In the genomic region with DNA sequence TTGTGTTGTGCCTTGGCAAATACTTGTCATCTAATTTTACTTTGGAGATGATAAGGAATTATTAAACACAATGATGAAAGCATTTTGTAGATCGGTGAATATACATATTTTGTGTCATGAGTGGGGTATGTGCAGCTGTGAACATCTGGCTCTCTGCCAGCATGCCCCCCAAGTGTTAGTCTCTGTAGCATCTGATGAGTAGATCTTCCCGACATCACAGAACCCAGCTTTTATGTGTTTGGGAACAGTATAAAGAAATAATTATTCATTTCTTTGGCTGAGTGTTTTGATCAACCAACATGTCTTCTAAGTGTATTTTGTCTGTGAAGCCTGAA, we compare ENCODE assay signal across 27 cellular contexts. TPM values are rescaled to one million over a fixed set of nuclear protein-coding genes. Genes with fewer than 3 reads are reported as not detected.
A peak's percentile ranks its signal among the peaks of the same experiment; 100 is the strongest.
DNase-seq lines count a peak whose midpoint lies in the region; ATAC-seq, FAIRE-seq and TF ChIP-seq lines count a peak whose summit lies in the region.
"Had no signal": no experiment of that assay in that cellular context is flagged by ENCODE, and none has a peak within 500 bp of the region (broad histone marks: within the 10 kb centered on the region; RNA-seq: fewer than 3 reads in every experiment).

No MANE protein-coding gene starts in this region.

- H3K27ac Mint-ChIP-seq in neural crest cell (ENCODE audit: unreplicated experiment) = no peak overlapping the region
- H3K27ac Mint-ChIP-seq: activated CD8-positive, alpha-beta memory T cell treated with anti-CD3 and anti-CD28 coated beads, Interleukin-2, amount 10 ng/mL, durations not matched to agents 7 days and 5 days; CD14-positive monocyte; dendritic cell treated with granulocyte-macrophage colony-stimulating factor and Interleukin-4, amounts not matched to agents 40 ng/mL and 50 ng/mL, for 4 days; stimulated activated memory B cell treated with anti-CD40 and anti-IgM and Interleukin-4, amounts not matched to agents 10 μg/mL and 1 μg/mL and 100 μg/mL, for 72 hours had no signal

- H3K27me3 Mint-ChIP-seq in neural crest cell (ENCODE audit: low read depth) = no peaks in the 10 kb centered on the region
- H3K27me3 Mint-ChIP-seq: stimulated activated memory B cell treated with anti-CD40 and anti-IgM and Interleukin-4, amounts not matched to agents 10 μg/mL and 1 μg/mL and 100 μg/mL, for 72 hours had no signal

- POLR2A ChIA-PET in SK-N-SH (lab: Yijun Ruan, JAX) = no interaction called here
- POLR2A ChIA-PET in GM12878 (lab: Charles Lee) = interaction anchor here (0.7 kb wide), 2 partner anchors 14 to 506 kb away, joined by 3 to 4 read pairs; no protein-coding TSS in a partner anchor

- H3K4me1 Mint-ChIP-seq in neural crest cell = peaks cover 42% of the 10 kb centered on the region

- DNase-seq in SK-N-SH (no peak), GM12878 (ENCODE audit: low read depth, low spot score) (no peak), neural crest cell (ENCODE audit: low read depth, low spot score) (no peak), COLO668 (lab: John Stamatoyannopoulos, UW; ENCODE audit: unreplicated experiment) (no peak)
- no peak for DNase-seq in stimulated activated naive CD4-positive, alpha-beta T cell treated with Interleukin-2 at 50 U/mL for 16 hours (lab: John Stamatoyannopoulos, UW)
- DNase-seq: 8988T; activated CD4-positive, alpha-beta T cell treated with anti-CD3 and anti-CD28 coated beads, Interleukin-2, amount 50 U/mL, for 4 hours; activated CD8-positive, alpha-beta memory T cell treated with anti-CD3 and anti-CD28 coated beads, Interleukin-2, amount 10 ng/mL, durations not matched to agents 7 days and 5 days; activated T-cell treated with anti-CD3 and anti-CD28 coated beads, Interleukin-2, amount 50 U/mL, for 72 hours; Calu3; DMS79 treated with DMSO at 0.1 percent for 48 hours; H7; left lung; NCI-H2029; NCI-H526 treated with DMSO at 0.1 percent for 48 hours; NK-92 treated with Interleukin-12 subunit alpha and Interleukin-12 subunit beta, amount 100 ng/mL, for 24 hours; SIG-M5; T-helper 9 cell had no signal

- CTCF ChIA-PET in SK-N-SH (lab: Yijun Ruan, JAX) (interaction anchor here (1.0 to 2.7 kb wide), 3 partner anchors 8 to 47 kb away, joined by 4 to 14 read pairs (median 4); no protein-coding TSS in a partner anchor), GM12878 (lab: Yijun Ruan, JAX) (interaction anchor here (1.2 to 2.3 kb wide), 8 partner anchors 23 to 419 kb away, joined by 3 to 15 read pairs (median 4); no protein-coding TSS in a partner anchor)

- H3K27ac ChIP-seq in SK-N-SH (ENCODE audit: low read depth in 2 of 2, low read length in 1 of 2) (no peak overlapping the region), GM12878 (ENCODE audit: control insufficient read depth, insufficient read depth) (no peak overlapping the region)
- H3K27ac ChIP-seq: left lung, suprapubic skin had no signal

- H3K9me2 ChIP-seq in SK-N-SH = no peaks in the 10 kb centered on the region
- no peaks in the 10 kb centered on the region for H3K9me2 ChIP-seq in Loucy (replicated peaks; ENCODE audit: low read depth, low read length)

- in situ Hi-C loops in GM12878 (cut with MboI) = no loop called here

- no peak overlapping the region for H3K9ac ChIP-seq in SK-N-SH
- no peak overlapping the region for H3K9ac ChIP-seq in Loucy (ENCODE audit: low read depth, low read length, poor library complexity, severe bottlenecking)
- no peak overlapping the region for H3K9ac ChIP-seq in GM12878 (ENCODE audit: control insufficient read depth, insufficient read depth, low read length)

- no peak for TF ChIP-seq POLR2A in GM12878 (IDR thresholded peaks at IDR 0.05; ENCODE audit: low read depth, low read length)

- H3K4me1 ChIP-seq in SK-N-SH (ENCODE audit: control insufficient read depth in 1 of 2, insufficient read depth in 2 of 2, low read depth in 1 of 2, low read length in 1 of 2) (peaks cover 2 to 4% of the 10 kb centered on the region in 2 experiments; a peak in 2 of 4 replicates), Loucy (ENCODE audit: insufficient read depth, low read length, poor library complexity, severe bottlenecking) (peaks cover 7% of the 10 kb centered on the region), GM12878 (ENCODE audit: control insufficient read depth, insufficient read depth, low read length) (peaks cover 4% of the 10 kb centered on the region)

- H3K27me3 ChIP-seq in SK-N-SH (ENCODE audit: insufficient read depth) (no peaks in the 10 kb centered on the region), Loucy (ENCODE audit: insufficient read depth, low read length, poor library complexity, severe bottlenecking) (no peaks in the 10 kb centered on the region), GM12878 (replicated peaks in 1 of 2; ENCODE audit: control insufficient read depth in 2 of 2, insufficient read depth in 2 of 2, low read length in 1 of 2) (no peaks in the 10 kb centered on the region)
- H3K27me3 ChIP-seq: left lung, suprapubic skin had no signal

- H3K4me2 ChIP-seq in SK-N-SH (no peak overlapping the region), Loucy (ENCODE audit: low read depth, low read length, poor library complexity, severe bottlenecking) (no peak overlapping the region), GM12878 (ENCODE audit: control insufficient read depth, insufficient read depth) (no peak overlapping the region)

- H2AFZ ChIP-seq in SK-N-SH (ENCODE audit: low read depth) = no peak overlapping the region
- H2AFZ ChIP-seq in Loucy (ENCODE audit: low read length) = no peak overlapping the region
- H2AFZ ChIP-seq in GM12878 (ENCODE audit: control insufficient read depth, low read depth, low read length) = no peak overlapping the region

- TF ChIP-seq CTCF in SK-N-SH (IDR thresholded peaks at IDR 0.05) (peak; percentile 32; the same call in 1 of the 2 replicates), Loucy (conservative IDR thresholded peaks at IDR 0.05; ENCODE audit: low read length) (peak; percentile 65; the same call in 1 of the 2 replicates), GM12878 (IDR thresholded peaks at IDR 0.05 in 2 of 3, conservative IDR thresholded peaks at IDR 0.05 in 1 of 3; ENCODE audit: control insufficient read depth in 2 of 3, extremely low read depth in 1 of 3, insufficient read depth in 1 of 3, low read depth in 3 of 3, low read length in 3 of 3) (0 out of 6 replicates have a peak, but pooled peaks have one; percentile 17 to 40 (median 23)), neural crest cell (conservative IDR thresholded peaks at IDR 0.05) (no peak)

- ATAC-seq in SK-N-SH treated with all-trans-retinoic acid at 6 μM for 48 hours (no peak), GM12878 (no peak), HG02759 (IDR thresholded peaks at IDR 0.05; ENCODE audit: unreplicated experiment) (no peak)
- ATAC-seq: activated CD8-positive, alpha-beta memory T cell treated with anti-CD3 and anti-CD28 coated beads, Interleukin-2, amount 10 ng/mL, durations not matched to agents 7 days and 5 days; activated T-cell treated with anti-CD3 and anti-CD28 coated beads, Interleukin-2, amount 50 U/mL, for 72 hours; left lung; Panc1; stimulated activated memory B cell treated with anti-CD40 and anti-IgM and Interleukin-4, amounts not matched to agents 10 μg/mL and 1 μg/mL and 100 μg/mL, for 72 hours had no signal

- TF ChIP-seq EP300 in SK-N-SH (IDR thresholded peaks at IDR 0.05; ENCODE audit: borderline replicate concordance in 1 of 2, low read depth in 1 of 2, low read length in 1 of 2) (no peak), GM12878 (IDR thresholded peaks at IDR 0.05; ENCODE audit: borderline replicate concordance in 1 of 2, control insufficient read depth in 1 of 2, low read depth in 2 of 2, low read length in 2 of 2) (no peak)

- SMC1A ChIA-PET in GM12878 (lab: Charles Lee; ENCODE audit: uncharacterized antibody, unreplicated experiment) = interaction anchor here (0.9 to 1.2 kb wide), 4 partner anchors 10 to 298 kb away, joined by 3 to 5 read pairs (median 4); no protein-coding TSS in a partner anchor

- no peak overlapping the region for H3K4me3 ChIP-seq in SK-N-SH (ENCODE audit: low read depth in 2 of 2, low read length in 1 of 2)
- no peak overlapping the region for H3K4me3 ChIP-seq in Loucy (ENCODE audit: low read length, poor library complexity, severe bottlenecking)
- H3K4me3 ChIP-seq in GM12878 = no peak overlapping the region
- H3K4me3 ChIP-seq: left lung, suprapubic skin had no signal

- no TSS peak for BruUV-seq in GM12878 (replicated peaks; lab: Mats Ljungman, UMichigan)

- H3K4me3 Mint-ChIP-seq in neural crest cell = peak overlapping the region; percentile 38
- H3K4me3 Mint-ChIP-seq: activated CD8-positive, alpha-beta memory T cell treated with anti-CD3 and anti-CD28 coated beads, Interleukin-2, amount 10 ng/mL, durations not matched to agents 7 days and 5 days; activated T-cell treated with anti-CD3 and anti-CD28 coated beads, Interleukin-2, amount 50 U/mL, for 72 hours; CD14-positive monocyte; dendritic cell treated with granulocyte-macrophage colony-stimulating factor and Interleukin-4, amounts not matched to agents 40 ng/mL and 50 ng/mL, for 4 days; stimulated activated memory B cell treated with anti-CD40 and anti-IgM and Interleukin-4, amounts not matched to agents 10 μg/mL and 1 μg/mL and 100 μg/mL, for 72 hours had no signal

- H4K20me1 ChIP-seq in SK-N-SH (ENCODE audit: insufficient read depth) = no peaks in the 10 kb centered on the region
- no peaks in the 10 kb centered on the region for H4K20me1 ChIP-seq in Loucy (ENCODE audit: insufficient read depth, low read length, poor library complexity, severe bottlenecking)
- H4K20me1 ChIP-seq in GM12878 (ENCODE audit: control insufficient read depth, insufficient read depth) = no peaks in the 10 kb centered on the region

- TF ChIP-seq RAD21 in SK-N-SH (IDR thresholded peaks at IDR 0.05; ENCODE audit: low read length) (no peak), GM12878 (IDR thresholded peaks at IDR 0.05; ENCODE audit: insufficient read depth, low read depth, low read length) (no peak)

- H3K36me3 Mint-ChIP-seq in neural crest cell (ENCODE audit: low read depth) = no peaks in the 10 kb centered on the region
- H3K36me3 Mint-ChIP-seq: activated CD8-positive, alpha-beta memory T cell treated with anti-CD3 and anti-CD28 coated beads, Interleukin-2, amount 10 ng/mL, durations not matched to agents 7 days and 5 days; CD14-positive monocyte; stimulated activated memory B cell treated with anti-CD40 and anti-IgM and Interleukin-4, amounts not matched to agents 10 μg/mL and 1 μg/mL and 100 μg/mL, for 72 hours had no signal

- RAD21 ChIA-PET in GM12878 (lab: Charles Lee; ENCODE audit: unreplicated experiment) = interaction anchor here (0.9 to 1.1 kb wide), 4 partner anchors 22 to 130 kb away, joined by 3 to 6 read pairs (median 3); no protein-coding TSS in a partner anchor

- WGBS in SK-N-SH (ENCODE audit: low lambda C conversion rate) = 62% methylated on average over 2 of the region's 2 CpGs
- WGBS in GM12878 (ENCODE audit: insufficient coverage, insufficient replicate concordance, low lambda C conversion rate, missing lambda C conversion rate) = 68% methylated on average over 2 of the region's 2 CpGs

- H3K9me3 Mint-ChIP-seq in neural crest cell = no peaks in the 10 kb centered on the region
- H3K9me3 Mint-ChIP-seq: activated T-cell treated with anti-CD3 and anti-CD28 coated beads, Interleukin-2, amount 50 U/mL, for 72 hours; dendritic cell treated with granulocyte-macrophage colony-stimulating factor and Interleukin-4, amounts not matched to agents 40 ng/mL and 50 ng/mL, for 4 days; stimulated activated memory B cell treated with anti-CD40 and anti-IgM and Interleukin-4, amounts not matched to agents 10 μg/mL and 1 μg/mL and 100 μg/mL, for 72 hours had no signal

- H3F3A ChIP-seq in SK-N-SH (replicated peaks; ENCODE audit: insufficient read depth) (peaks cover 12% of the 10 kb centered on the region), Loucy (ENCODE audit: low read depth) (no peaks in the 10 kb centered on the region)

- H3K36me3 ChIP-seq in SK-N-SH (replicated peaks in 1 of 2; ENCODE audit: control insufficient read depth in 1 of 2, insufficient read depth in 2 of 2, low read length in 1 of 2) (no peaks in the 10 kb centered on the region), Loucy (ENCODE audit: insufficient read depth, low read length) (no peaks in the 10 kb centered on the region), GM12878 (ENCODE audit: control insufficient read depth in 2 of 2, insufficient read depth in 2 of 2, low read length in 1 of 2) (no peaks in the 10 kb centered on the region)
- H3K36me3 ChIP-seq: left lung, suprapubic skin had no signal

- H3K9me3 ChIP-seq in SK-N-SH = no peaks in the 10 kb centered on the region
- H3K9me3 ChIP-seq in Loucy (ENCODE audit: insufficient read depth, low read depth, low read length) = no peaks in the 10 kb centered on the region
- no peaks in the 10 kb centered on the region for H3K9me3 ChIP-seq in GM12878 (replicated peaks; ENCODE audit: control insufficient read depth, insufficient read depth, low read length)
- H3K9me3 ChIP-seq: left lung, suprapubic skin had no signal

- peaks cover 1% of the 10 kb centered on the region; the same call in 1 of the 2 replicates for H3K79me2 ChIP-seq in SK-N-SH (ENCODE audit: insufficient read depth)
- H3K79me2 ChIP-seq in Loucy (ENCODE audit: insufficient read depth, low read length) = peaks cover 2% of the 10 kb centered on the region
- peaks cover under 1% of the 10 kb centered on the region; the same call in 1 of the 2 replicates for H3K79me2 ChIP-seq in GM12878 (ENCODE audit: control insufficient read depth, insufficient read depth, low read length)

- intact Hi-C loops in GM12878 (cut with micrococcal nuclease; ENCODE audit: unreplicated experiment) = no loop called here

- FAIRE-seq in GM12878 (lab: Jason Lieb, UNC) = no peak
- FAIRE-seq: GM18507 had no signal

RNA-seq across cellular contexts. Expression of a gene that starts 4.5 kb away (rescaled TPM):
- polyA plus RNA-seq in SK-N-SH (2012; rRNA removed) = 40.2 and 57.6 TPM in 2 replicates
- 29.3 and 41.4 TPM in 2 replicates for polyA plus RNA-seq in SK-N-SH (2012; cell fraction: cytosol; rRNA removed)
- polyA plus RNA-seq in SK-N-SH (2012; cell fraction: nucleus; rRNA removed) = 15.9 and 25.4 TPM in 2 replicates
- total RNA-seq in GM12878 (2013; cell fraction: nucleolus; rRNA removed) = 2.0 and 3.1 TPM in 2 replicates
- total RNA-seq in GM12878 (2014; rRNA removed) = 18.9 and 27.8 TPM in 2 replicates
- total RNA-seq in GM12878 (2014; rRNA removed; fragmentation: Illumina TruSeq; extraction: Trizol) = 10.9 and 11.3 TPM in 2 replicates
- 24.8 and 26.0 TPM in 2 replicates for total RNA-seq in GM12878 (2021)
- 4.7 TPM for polyA plus RNA-seq in GM12878 (2011; ENCODE audit: low read depth)
- polyA plus RNA-seq in GM12878 (2011; rRNA removed) = 5.6 and 10.7 TPM in 2 replicates
- polyA plus RNA-seq in GM12878 (2011; cell fraction: cytosol; rRNA removed) = 10.3 and 10.5 TPM in 2 replicates
- polyA plus RNA-seq in GM12878 (2011; cell fraction: nucleus; rRNA removed) = 5.8 and 6.8 TPM in 2 replicates
- 13.4 and 14.1 TPM in 2 replicates for polyA plus RNA-seq in GM12878 (2012)
- 4.3 and 9.2 TPM in 2 replicates for polyA plus RNA-seq in GM12878 (2014; fragmentation: Illumina TruSeq; extraction: Trizol)
- 1 to 10 TPM in 1 of 2 experiments, under 1 TPM in 1; 0.42 to 1.4 TPM for polyA plus RNA-seq in GM12878 (2014; fragmentation: Nextera tagmentation; extraction: Ambion mirVana)
- polyA plus RNA-seq in GM12878 (2014; rRNA removed) = 25.8 and 26.4 TPM in 2 replicates
- polyA plus RNA-seq in GM12878 (2016; fragmentation: Nextera tagmentation; extraction: Ambion mirVana) = 10 to 100 TPM in 1 of 2 experiments, 1 to 10 TPM in 1; 9.5 to 31.8 TPM
- 6.9 and 8.6 TPM in 2 replicates for polyA minus RNA-seq in GM12878 (2011; rRNA and poly(A)+ RNA removed)
- polyA minus RNA-seq in GM12878 (2011; cell fraction: cytosol; rRNA and poly(A)+ RNA removed) = 2.7 and 5.6 TPM in 2 replicates
- 0.73 and 1.5 TPM in 2 replicates for polyA minus RNA-seq in GM12878 (2011; cell fraction: nucleus; rRNA and poly(A)+ RNA removed)
- total RNA-seq in neural crest cell = 74.8 and 75.5 TPM in 2 replicates

RNA-seq across cellular contexts. Expression of a gene that starts 28.6 kb away (rescaled TPM):
- 9.6 and 10.2 TPM in 2 replicates for polyA plus RNA-seq in SK-N-SH (2012; rRNA removed)
- polyA plus RNA-seq in SK-N-SH (2012; cell fraction: cytosol; rRNA removed) = 15.2 and 20.7 TPM in 2 replicates
- 3.3 and 5.5 TPM in 2 replicates for polyA plus RNA-seq in SK-N-SH (2012; cell fraction: nucleus; rRNA removed)
- total RNA-seq in GM12878 (2013; cell fraction: nucleolus; rRNA removed) = 10.8 and 12.8 TPM in 2 replicates
- 7.3 and 11.0 TPM in 2 replicates for total RNA-seq in GM12878 (2014; rRNA removed)
- total RNA-seq in GM12878 (2014; rRNA removed; fragmentation: Illumina TruSeq; extraction: Trizol) = 17.1 and 17.3 TPM in 2 replicates
- 13.5 and 14.0 TPM in 2 replicates for total RNA-seq in GM12878 (2021)
- polyA plus RNA-seq in GM12878 (2011; ENCODE audit: low read depth) = 9.9 TPM
- polyA plus RNA-seq in GM12878 (2011; rRNA removed) = 17.0 and 26.7 TPM in 2 replicates
- polyA plus RNA-seq in GM12878 (2011; cell fraction: cytosol; rRNA removed) = 4.8 and 6.3 TPM in 2 replicates
- polyA plus RNA-seq in GM12878 (2011; cell fraction: nucleus; rRNA removed) = 4.7 and 5.5 TPM in 2 replicates
- polyA plus RNA-seq in GM12878 (2012) = 11.5 and 12.0 TPM in 2 replicates
- 17.0 and 19.5 TPM in 2 replicates for polyA plus RNA-seq in GM12878 (2014; fragmentation: Illumina TruSeq; extraction: Trizol)
- 10 to 100 TPM; 21.8 to 24.9 TPM for polyA plus RNA-seq in GM12878 (2014; fragmentation: Nextera tagmentation; extraction: Ambion mirVana)
- polyA plus RNA-seq in GM12878 (2014; rRNA removed) = 7.6 and 8.1 TPM in 2 replicates
- 10 to 100 TPM; 23.9 to 30.3 TPM for polyA plus RNA-seq in GM12878 (2016; fragmentation: Nextera tagmentation; extraction: Ambion mirVana)
- polyA minus RNA-seq in GM12878 (2011; rRNA and poly(A)+ RNA removed) = 6.3 and 9.8 TPM in 2 replicates
- 2.3 and 3.7 TPM in 2 replicates for polyA minus RNA-seq in GM12878 (2011; cell fraction: cytosol; rRNA and poly(A)+ RNA removed)
- 1.5 and 2.5 TPM in 2 replicates for polyA minus RNA-seq in GM12878 (2011; cell fraction: nucleus; rRNA and poly(A)+ RNA removed)
- 35.3 and 39.6 TPM in 2 replicates for total RNA-seq in neural crest cell

RNA-seq across cellular contexts. Expression of a gene that starts 28.7 kb away (rescaled TPM):
- 7.0 and 8.7 TPM in 2 replicates for polyA plus RNA-seq in SK-N-SH (2012; rRNA removed)
- polyA plus RNA-seq in SK-N-SH (2012; cell fraction: cytosol; rRNA removed) = 8.3 and 8.7 TPM in 2 replicates
- 6.6 and 8.1 TPM in 2 replicates for polyA plus RNA-seq in SK-N-SH (2012; cell fraction: nucleus; rRNA removed)
- total RNA-seq in GM12878 (2013; cell fraction: nucleolus; rRNA removed) = 11.1 and 12.0 TPM in 2 replicates
- total RNA-seq in GM12878 (2014; rRNA removed) = 7.7 TPM in 2 replicates
- 10.0 and 11.1 TPM in 2 replicates for total RNA-seq in GM12878 (2014; rRNA removed; fragmentation: Illumina TruSeq; extraction: Trizol)
- total RNA-seq in GM12878 (2021) = 6.1 and 7.2 TPM in 2 replicates
- polyA plus RNA-seq in GM12878 (2011; ENCODE audit: low read depth) = 3.4 TPM
- 12.2 and 15.4 TPM in 2 replicates for polyA plus RNA-seq in GM12878 (2011; rRNA removed)
- polyA plus RNA-seq in GM12878 (2011; cell fraction: cytosol; rRNA removed) = 7.1 and 8.2 TPM in 2 replicates
- 2.6 and 3.5 TPM in 2 replicates for polyA plus RNA-seq in GM12878 (2011; cell fraction: nucleus; rRNA removed)
- 6.3 and 6.7 TPM in 2 replicates for polyA plus RNA-seq in GM12878 (2012)
- 8.0 and 9.1 TPM in 2 replicates for polyA plus RNA-seq in GM12878 (2014; fragmentation: Illumina TruSeq; extraction: Trizol)
- polyA plus RNA-seq in GM12878 (2014; fragmentation: Nextera tagmentation; extraction: Ambion mirVana) = 10 to 100 TPM; 12.7 to 13.0 TPM
- polyA plus RNA-seq in GM12878 (2014; rRNA removed) = 6.2 and 8.1 TPM in 2 replicates
- polyA plus RNA-seq in GM12878 (2016; fragmentation: Nextera tagmentation; extraction: Ambion mirVana) = 10 to 100 TPM; 15.9 to 16.7 TPM
- polyA minus RNA-seq in GM12878 (2011; rRNA and poly(A)+ RNA removed) = 8.1 and 11.6 TPM in 2 replicates
- polyA minus RNA-seq in GM12878 (2011; cell fraction: cytosol; rRNA and poly(A)+ RNA removed) = 4.3 and 4.5 TPM in 2 replicates
- polyA minus RNA-seq in GM12878 (2011; cell fraction: nucleus; rRNA and poly(A)+ RNA removed) = 3.5 and 8.0 TPM in 2 replicates
- 8.8 and 9.6 TPM in 2 replicates for total RNA-seq in neural crest cell
